ENCODE assay signal across 8 cellular contexts in the genomic region with DNA sequence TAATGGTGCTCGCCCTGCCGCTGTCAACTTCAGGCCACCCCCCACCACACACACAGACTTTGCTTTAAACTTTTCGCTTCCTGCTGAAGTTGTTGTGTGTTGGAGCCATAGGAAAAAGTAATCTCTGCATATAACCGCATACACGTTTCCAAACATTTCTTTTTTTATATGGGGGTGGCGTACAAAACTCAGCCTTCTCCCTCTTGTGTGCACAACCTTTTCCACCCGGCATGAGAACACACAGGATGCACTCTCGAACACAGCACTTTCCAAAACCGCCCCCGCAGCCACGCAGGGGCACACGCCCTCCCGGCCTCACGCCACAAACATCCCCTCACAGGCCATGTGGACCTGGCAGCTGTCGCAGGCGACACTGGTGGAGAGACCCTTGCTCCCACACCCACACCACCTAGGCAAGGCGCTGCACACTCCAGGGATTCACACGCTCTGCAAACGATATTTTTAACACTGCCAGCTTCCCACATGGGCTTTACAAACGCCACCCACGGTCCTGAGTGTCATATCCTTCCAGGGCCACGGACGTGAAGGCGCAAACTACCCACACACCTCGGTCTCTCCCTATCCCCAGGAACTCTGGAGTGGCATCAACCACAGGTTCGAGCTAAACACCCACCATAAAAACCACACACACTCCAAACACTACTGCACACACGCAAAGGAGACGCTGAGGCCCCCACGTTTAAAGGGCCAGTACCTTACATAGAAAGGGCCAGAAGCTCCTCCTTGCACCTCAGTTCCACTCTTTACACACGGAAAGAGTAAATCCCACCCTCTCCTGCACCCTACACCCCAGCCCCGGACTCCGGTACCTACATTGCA. TPM values are rescaled to one million over a fixed set of nuclear protein-coding genes. Genes with fewer than 3 reads are reported as not detected.
DNase-seq lines count a peak whose midpoint lies in the region; ATAC-seq and TF ChIP-seq lines count a peak whose summit lies in the region.

No MANE protein-coding gene starts in this region.

- intact Hi-C loops in psoas muscle (cut with DNase I) = no loop called here

- H3K4me2 ChIP-seq in Karpas-422 (ENCODE audit: low read depth, low read length, poor library complexity, severe bottlenecking) = peak overlapping the region; percentile 100

- H3K9me3 Mint-ChIP-seq in activated T-cell treated with anti-CD3 and anti-CD28 coated beads, Interleukin-2, amount 50 U/mL, for 72 hours = no peaks in the 10 kb centered on the region

- peak overlapping the region; percentile 48; the same call in 1 of the 2 replicates for H2AFZ ChIP-seq in Karpas-422 (ENCODE audit: low read length)

- H3K4me1 ChIP-seq in Karpas-422 (ENCODE audit: low read length) (peaks cover 33% of the 10 kb centered on the region), psoas muscle (peaks cover 35% of the 10 kb centered on the region)

- H3K4me3 ChIP-seq in Karpas-422 (ENCODE audit: low read length) (peak overlapping the region; percentile 67), fibroblast of villous mesenchyme (ENCODE audit: low read depth, low read length) (peak overlapping the region; percentile 75), psoas muscle (peak overlapping the region; percentile 71)

- peaks cover 77% of the 10 kb centered on the region for H3K4me1 Mint-ChIP-seq in activated T-cell treated with anti-CD3 and anti-CD28 coated beads, Interleukin-2, amount 50 U/mL, for 72 hours (ENCODE audit: low read depth)

- H3K4me3 Mint-ChIP-seq in activated T-cell treated with anti-CD3 and anti-CD28 coated beads, Interleukin-2, amount 50 U/mL, for 72 hours = peak overlapping the region; percentile 94 to 99

- H3K27me3 ChIP-seq in Karpas-422 (ENCODE audit: low read length) (0 out of 2 replicates have a peak, but pooled peaks cover 3% of the 10 kb centered on the region), psoas muscle (ENCODE audit: insufficient read depth in 3 of 3, low read length in 2 of 3) (no peaks in the 10 kb centered on the region)

- H3K79me2 ChIP-seq in Karpas-422 (ENCODE audit: low read length) = no peaks in the 10 kb centered on the region

- H3K9me2 ChIP-seq in Karpas-422 (replicated peaks; ENCODE audit: insufficient read depth, low read length) = no peaks in the 10 kb centered on the region

- no peaks in the 10 kb centered on the region for H3K36me3 ChIP-seq in Karpas-422 (ENCODE audit: insufficient read depth, low read length)
- H3K36me3 ChIP-seq in psoas muscle (ENCODE audit: insufficient read depth in 1 of 2, low read depth in 1 of 2) = no peaks in the 10 kb centered on the region

- H3K9me3 ChIP-seq in Karpas-422 (ENCODE audit: low read length) (no peaks in the 10 kb centered on the region), psoas muscle (no peaks in the 10 kb centered on the region)

- TF ChIP-seq CTCF in GM13977 (IDR thresholded peaks at IDR 0.05; ENCODE audit: extremely low read depth, insufficient read depth, missing control alignments) (no peak), fibroblast of villous mesenchyme (IDR thresholded peaks at IDR 0.05; ENCODE audit: insufficient read depth, low read depth, low read length) (no peak), psoas muscle (IDR thresholded peaks at IDR 0.05) (no peak)

- DNase-seq in GM13977 (ENCODE audit: low spot score) (peak; percentile 85), Karpas-422 (peak; percentile 58), fibroblast of villous mesenchyme (ENCODE audit: low read depth) (peak; percentile 55), psoas muscle (peak; percentile 46 to 55), NCI-H1694 treated with DMSO at 0.1 percent for 48 hours (lab: John Stamatoyannopoulos, UW) (no peak), NCI-H82 treated with DMSO at 0.1 percent for 48 hours (lab: John Stamatoyannopoulos, UW; ENCODE audit: unreplicated experiment) (no peak)
- DNase-seq in activated T-cell treated with anti-CD3 and anti-CD28 coated beads, Interleukin-2, amount 50 U/mL, for 72 hours = peak; percentile 62 to 75

- WGBS in psoas muscle, 3 donors = 10 to 31% (median 11%) methylated on average over 32 of the region's 32 CpGs

- H3K27me3 Mint-ChIP-seq in activated T-cell treated with anti-CD3 and anti-CD28 coated beads, Interleukin-2, amount 50 U/mL, for 72 hours (ENCODE audit: low read depth) = no peaks in the 10 kb centered on the region

- H3K27ac Mint-ChIP-seq in activated T-cell treated with anti-CD3 and anti-CD28 coated beads, Interleukin-2, amount 50 U/mL, for 72 hours = peak overlapping the region; percentile 72

- in situ Hi-C loops in GM13977 (cut with MboI; ENCODE audit: low pct_unique_long_range_greater_than_20kb, low sequenced_read_pairs, unreplicated experiment) = loop anchor here (5.0 kb wide), 1 partner anchor 68 kb away; no protein-coding TSS in a partner anchor

- peaks cover 6 to 10% of the 10 kb centered on the region in 2 donors for H3K36me3 Mint-ChIP-seq in activated T-cell treated with anti-CD3 and anti-CD28 coated beads, Interleukin-2, amount 50 U/mL, for 72 hours (ENCODE audit: insufficient read depth in 2 of 2)

- no peaks in the 10 kb centered on the region for H4K20me1 ChIP-seq in Karpas-422 (ENCODE audit: insufficient read depth, low read depth, low read length)

- H3K9ac ChIP-seq in Karpas-422 (ENCODE audit: low read length) = peak overlapping the region; percentile 91

- H3K27ac ChIP-seq in Karpas-422 (ENCODE audit: low read length) (no peak overlapping the region), psoas muscle (peak overlapping the region; percentile 93)

- ATAC-seq in activated T-cell treated with anti-CD3 and anti-CD28 coated beads, Interleukin-2, amount 50 U/mL, for 72 hours (replicated peaks in 1 of 2) = peak; percentile 18 to 43
- ATAC-seq in psoas muscle (no peak), HG03342 (IDR thresholded peaks at IDR 0.05; ENCODE audit: unreplicated experiment) (no peak)

RNA-seq across cellular contexts. Expression of gene ITGB7, which starts 12.3 kb away (rescaled TPM):
- total RNA-seq in Karpas-422 (2014; rRNA removed; shearing (Covaris generic); ENCODE audit: low replicate concordance) = 124 and 159 TPM in 2 replicates
- total RNA-seq in activated T-cell treated with anti-CD3 and anti-CD28 coated beads, Interleukin-2, amount 50 U/mL, for 72 hours = 100 to 1,000 TPM in 1 of 2 donors, 10 to 100 TPM in 1; 88.0 to 111 TPM
- under 0.01 TPM in 1 of 2 replicates, not detected in the other for total RNA-seq in fibroblast of villous mesenchyme
- total RNA-seq in psoas muscle = 1 to 10 TPM in 2 of 4 donors, under 1 TPM in 2; 0.40 to 1.6 (median 0.94) TPM
- under 1 TPM; 0.19 to 0.73 (median 0.35) TPM for polyA plus RNA-seq in psoas muscle

RNA-seq across cellular contexts. Expression of gene RARG, which starts 12.7 kb away (rescaled TPM):
- 1.7 and 6.5 TPM in 2 replicates for total RNA-seq in Karpas-422 (2014; rRNA removed; shearing (Covaris generic); ENCODE audit: low replicate concordance)
- total RNA-seq in activated T-cell treated with anti-CD3 and anti-CD28 coated beads, Interleukin-2, amount 50 U/mL, for 72 hours = 10 to 100 TPM; 36.7 to 37.3 TPM
- total RNA-seq in fibroblast of villous mesenchyme (28.0 and 29.4 TPM in 2 replicates), psoas muscle (10 to 100 TPM in 1 of 4 donors, 1 to 10 TPM in 3; 5.0 to 10.7 (median 6.2) TPM)
- 10 to 100 TPM in 1 of 3 donors, 1 to 10 TPM in 2; 3.7 to 10.8 (median 8.2) TPM for polyA plus RNA-seq in psoas muscle

RNA-seq across cellular contexts. Expression of gene CSAD, which starts 38.6 kb away (rescaled TPM):
- total RNA-seq in Karpas-422 (2014; rRNA removed; shearing (Covaris generic); ENCODE audit: low replicate concordance) = 13.1 and 19.2 TPM in 2 replicates
- total RNA-seq in activated T-cell treated with anti-CD3 and anti-CD28 coated beads, Interleukin-2, amount 50 U/mL, for 72 hours = 10 to 100 TPM; 42.7 to 45.2 TPM
- total RNA-seq in fibroblast of villous mesenchyme (5.5 and 7.8 TPM in 2 replicates), psoas muscle (1 to 10 TPM; 3.9 to 6.6 (median 5.9) TPM)
- polyA plus RNA-seq in psoas muscle = 1 to 10 TPM; 5.5 to 7.8 (median 6.8) TPM

RNA-seq across cellular contexts. Expression of gene ZNF740, which starts 38.8 kb away (rescaled TPM):
- 24.0 and 30.6 TPM in 2 replicates for total RNA-seq in Karpas-422 (2014; rRNA removed; shearing (Covaris generic); ENCODE audit: low replicate concordance)
- 10 to 100 TPM; 44.2 to 49.5 TPM for total RNA-seq in activated T-cell treated with anti-CD3 and anti-CD28 coated beads, Interleukin-2, amount 50 U/mL, for 72 hours
- total RNA-seq in fibroblast of villous mesenchyme (10.6 and 10.8 TPM in 2 replicates), psoas muscle (10 to 100 TPM; 15.7 to 22.8 (median 19.8) TPM)
- 1 to 10 TPM; 3.3 to 8.8 (median 4.7) TPM for polyA plus RNA-seq in psoas muscle

RNA-seq across cellular contexts. Expression of gene ESPL1, which starts 48.8 kb away (rescaled TPM):
- 9.4 and 22.8 TPM in 2 replicates for total RNA-seq in Karpas-422 (2014; rRNA removed; shearing (Covaris generic); ENCODE audit: low replicate concordance)
- total RNA-seq in activated T-cell treated with anti-CD3 and anti-CD28 coated beads, Interleukin-2, amount 50 U/mL, for 72 hours = 10 to 100 TPM; 71.9 to 75.5 TPM
- total RNA-seq in fibroblast of villous mesenchyme (4.8 and 6.5 TPM in 2 replicates), psoas muscle (under 1 TPM in 2 of 4 donors, not detected in 2; 0.37 to 0.48 TPM)
- polyA plus RNA-seq in psoas muscle = under 1 TPM; 0.03 to 0.30 (median 0.08) TPM

Comparison
In these comparisons a context has a peak if more than half of its experiments do, and no peak if none do; other contexts are left out.
1. DNase-seq: peak in GM13977 (single experiment), Karpas-422 (single experiment), activated T-cell treated with anti-CD3 and anti-CD28 coated beads, Interleukin-2, amount 50 U/mL, for 72 hours (2 of 2), fibroblast of villous mesenchyme (single experiment) and psoas muscle (2 of 2); none in NCI-H1694 treated with DMSO at 0.1 percent for 48 hours (single experiment) and NCI-H82 treated with DMSO at 0.1 percent for 48 hours (single experiment).
2. ATAC-seq: peak in activated T-cell treated with anti-CD3 and anti-CD28 coated beads, Interleukin-2, amount 50 U/mL, for 72 hours (2 of 2); none in psoas muscle (0 of 4) and HG03342 (single experiment).
3. RNA of gene ITGB7, which starts 12.3 kb away (total RNA-seq): 124 to 159 TPM in Karpas-422 and 88.0 to 111 TPM in activated T-cell treated with anti-CD3 and anti-CD28 coated beads, Interleukin-2, amount 50 U/mL, for 72 hours; 0.40 to 1.6 TPM in psoas muscle and under 0.01 TPM in fibroblast of villous mesenchyme; every median in the first group is over 10 times any median in the second.
4. Peak in every context shown above with its lines, with median percentiles within 50 percentile points of each other: H3K4me3 ChIP-seq.